22 cellular contexts compared by ENCODE assay signal in the genomic region with DNA sequence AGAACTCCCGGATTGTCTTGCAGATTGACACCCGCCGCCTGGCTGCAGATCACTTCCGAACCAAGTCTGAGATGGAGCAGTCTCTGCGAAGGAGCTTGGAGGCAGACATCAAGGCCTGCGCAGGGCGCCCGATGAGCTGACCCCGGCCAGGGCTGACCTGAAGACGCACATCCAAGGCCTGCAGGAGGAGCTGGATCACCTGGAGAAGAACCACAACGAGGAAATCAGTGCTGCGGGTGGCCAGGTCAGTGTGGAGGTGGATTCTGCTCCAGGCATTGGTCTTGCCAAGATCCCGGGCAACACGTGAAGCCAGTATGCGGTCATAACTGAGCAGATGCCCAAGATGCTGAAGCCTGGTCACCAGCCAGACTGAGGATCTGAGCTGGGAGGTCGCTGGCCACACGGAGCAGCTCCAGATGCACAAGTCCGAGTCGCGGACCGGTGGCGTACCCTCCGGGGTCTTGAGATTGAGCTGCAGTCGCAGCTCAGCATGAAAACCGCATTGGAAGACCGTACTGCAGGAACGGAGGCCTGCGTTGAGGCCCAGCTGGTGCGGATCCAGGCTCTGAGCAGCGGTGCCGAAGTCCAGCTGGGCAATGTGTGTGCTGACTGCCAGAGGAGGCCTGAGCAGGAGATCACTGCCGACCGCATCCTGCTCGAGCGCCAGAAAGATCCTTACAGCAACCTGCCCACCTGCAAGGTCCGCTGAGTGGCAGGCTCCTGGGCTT. TPM values are rescaled to one million over a fixed set of nuclear protein-coding genes. Genes with fewer than 3 reads are reported as not detected.
A peak's percentile ranks its signal among the peaks of the same experiment; 100 is the strongest.
DNase-seq lines count a peak whose midpoint lies in the region; ATAC-seq and TF ChIP-seq lines count a peak whose summit lies in the region.
"Had no signal": no experiment of that assay in that cellular context is flagged by ENCODE, and none has a peak within 500 bp of the region (broad histone marks: within the 10 kb centered on the region; RNA-seq: fewer than 3 reads in every experiment).

No MANE protein-coding gene starts in this region.

- H3K27ac Mint-ChIP-seq in central memory CD8-positive, alpha-beta T cell (ENCODE audit: low read depth), result peak overlapping the region; percentile 44
- H3K27ac Mint-ChIP-seq: CD4-positive, alpha-beta T cell; HFFc6 had no signal

- H3K9me3 Mint-ChIP-seq in central memory CD8-positive, alpha-beta T cell, result no peaks in the 10 kb centered on the region

- no peak for ATAC-seq in central memory CD8-positive, alpha-beta T cell (replicated peaks; ENCODE audit: extremely low read depth, poor library complexity, severe bottlenecking)
- ATAC-seq: HCT116, K562 had no signal

- H3K9ac ChIP-seq in liver (ENCODE audit: low read depth in 1 of 2, low read length in 2 of 2), result peak overlapping the region in 1 of 2 donors; percentile 87
- H3K9ac ChIP-seq: GM23248 had no signal

- peaks cover 14% of the 10 kb centered on the region for H3K4me1 Mint-ChIP-seq in central memory CD8-positive, alpha-beta T cell

- H3K36me3 ChIP-seq in liver (ENCODE audit: control insufficient read depth in 4 of 4, insufficient read depth in 3 of 4, low read depth in 1 of 4, low read length in 3 of 4) (no peaks in the 10 kb centered on the region), spleen (peaks cover 0 to 10% (median 0%) of the 10 kb centered on the region in 6 donors), WERI-Rb-1 (no peaks in the 10 kb centered on the region)

- TF ChIP-seq CTCF in liver (IDR thresholded peaks at IDR 0.05; ENCODE audit: low read depth, low read length, missing input control), result no peak
- TF ChIP-seq CTCF in spleen (IDR thresholded peaks at IDR 0.05 in 8 of 11, conservative IDR thresholded peaks at IDR 0.05 in 3 of 11), result no peak
- no peak for TF ChIP-seq CTCF in WERI-Rb-1 (IDR thresholded peaks at IDR 0.05; ENCODE audit: low read depth, low read length)

- H3K4me1 ChIP-seq in liver (ENCODE audit: control insufficient read depth in 4 of 4, insufficient read depth in 4 of 4, low read length in 3 of 4), result peaks cover 0 to 37% (median 20%) of the 10 kb centered on the region in 4 donors
- H3K4me1 ChIP-seq in spleen, result peaks cover 0 to 16% (median 7%) of the 10 kb centered on the region in 6 donors

- DNase-seq in ELF-1 (ENCODE audit: low read depth, low spot score), result peak; percentile 3
- DNase-seq in central memory CD8-positive, alpha-beta T cell (ENCODE audit: low spot score in 2 of 2), result no peak
- peak; percentile 72 for DNase-seq in spleen
- no peak for DNase-seq in putamen (ENCODE audit: low spot score)
- DNase-seq in WERI-Rb-1, result no peak
- DNase-seq in stimulated activated CD4-positive, alpha-beta T cell treated with anti-CD3 and anti-CD28 coated beads, Interleukin-15, amount 100 ng/mL, for 24 hours, result no peak
- DNase-seq in stimulated activated naive CD4-positive, alpha-beta T cell treated with Interleukin-2 at 50 U/mL for 16 hours (lab: John Stamatoyannopoulos, UW), result no peak
- DNase-seq: ACHN; AML-193; CD4-positive, alpha-beta T cell; DMS153; DMS79; GF-D8; GM23248; HFFc6; IMR-90 had no signal

- WGBS in liver, result 43% methylated on average over 36 of the region's 36 CpGs
- WGBS in spleen, 5 donors, result 91 to 97% (median 95%) methylated on average over 33 to 36 of the region's 36 CpGs

- TF ChIP-seq RAD21 in liver (IDR thresholded peaks at IDR 0.05), result no peak

- H3K36me3 Mint-ChIP-seq in central memory CD8-positive, alpha-beta T cell (ENCODE audit: insufficient read depth), result peaks cover 16% of the 10 kb centered on the region

- H3K4me3 Mint-ChIP-seq in central memory CD8-positive, alpha-beta T cell, result no peak overlapping the region
- H3K4me3 Mint-ChIP-seq: CD4-positive, alpha-beta T cell; HFFc6 had no signal

- intact Hi-C loops in spleen (cut with DNase I; ENCODE audit: low total_unique reads), result no loop called here

- H3K4me3 ChIP-seq in liver (ENCODE audit: low read depth in 1 of 3, low read length in 3 of 3) (peak overlapping the region; percentile 49 to 76 (median 56)), spleen (no peak overlapping the region), WERI-Rb-1 (ENCODE audit: low read depth, low read length) (no peak overlapping the region)
- H3K4me3 ChIP-seq: GM23248, K562 had no signal

- H3K27ac ChIP-seq in liver (ENCODE audit: low read depth in 1 of 2, low read length in 2 of 2) (peak overlapping the region; percentile 52 to 77), spleen (no peak overlapping the region), WERI-Rb-1 (no peak overlapping the region)
- H3K27ac ChIP-seq: C4-2B, GM23248, HL-60 had no signal

- H3K27me3 ChIP-seq in liver (ENCODE audit: control insufficient read depth in 4 of 4, insufficient read depth in 4 of 4, low read length in 3 of 4), result no peaks in the 10 kb centered on the region
- H3K27me3 ChIP-seq in spleen (replicated peaks in 1 of 7), result no peaks in the 10 kb centered on the region
- H3K27me3 ChIP-seq in WERI-Rb-1 (ENCODE audit: insufficient read depth, low read depth, severe bottlenecking), result peaks cover 5% of the 10 kb centered on the region

- H3K9me3 ChIP-seq in liver (ENCODE audit: control insufficient read depth in 4 of 4, low read length in 3 of 4) (no peaks in the 10 kb centered on the region), spleen (peaks cover 0 to 5% (median 0%) of the 10 kb centered on the region in 8 donors), WERI-Rb-1 (ENCODE audit: severe bottlenecking) (no peaks in the 10 kb centered on the region)

- H3K27me3 Mint-ChIP-seq in central memory CD8-positive, alpha-beta T cell, result no peaks in the 10 kb centered on the region
- H3K27me3 Mint-ChIP-seq: CD4-positive, alpha-beta T cell had no signal

- TF ChIP-seq POLR2A in spleen (IDR thresholded peaks at IDR 0.05), result no peak

TF ChIP-seq in liver, 16 proteins besides CTCF, POLR2A, EP300 and RAD21:
- TF ChIP-seq SP1 (IDR thresholded peaks at IDR 0.05), result no peak
- no peak for TF ChIP-seq ZBTB33 (IDR thresholded peaks at IDR 0.05)
- TF ChIP-seq GABPA (IDR thresholded peaks at IDR 0.05 in 1 of 2, conservative IDR thresholded peaks at IDR 0.05 in 1 of 2), result no peak
- no peak for TF ChIP-seq ATF3 (IDR thresholded peaks at IDR 0.05)
- TF ChIP-seq HNF4A (conservative IDR thresholded peaks at IDR 0.05), result peak in 1 of 2 donors; percentile 77
- no peak for TF ChIP-seq FOXA2 (IDR thresholded peaks at IDR 0.05)
- peak; percentile 36 for TF ChIP-seq REST (IDR thresholded peaks at IDR 0.05)
- TF ChIP-seq EGR1 (IDR thresholded peaks at IDR 0.05; ENCODE audit: low read depth in 2 of 2), result no peak
- TF ChIP-seq FOXA1 (IDR thresholded peaks at IDR 0.05), result no peak
- TF ChIP-seq JUND (IDR thresholded peaks at IDR 0.05), result peak in 1 of 2 donors; percentile 25
- peak in 1 of 2 donors; percentile 31 for TF ChIP-seq RXRA (IDR thresholded peaks at IDR 0.05)
- no peak for TF ChIP-seq YY1 (IDR thresholded peaks at IDR 0.05)
- TF ChIP-seq, protein P1, sequence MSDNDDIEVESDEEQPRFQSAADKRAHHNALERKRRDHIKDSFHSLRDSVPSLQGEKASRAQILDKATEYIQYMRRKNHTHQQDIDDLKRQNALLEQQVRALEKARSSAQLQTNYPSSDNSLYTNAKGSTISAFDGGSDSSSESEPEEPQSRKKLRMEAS (IDR thresholded peaks at IDR 0.05), result peak; percentile 32
- no peak for TF ChIP-seq TAF1 (conservative IDR thresholded peaks at IDR 0.05)
- TF ChIP-seq HNF4G (IDR thresholded peaks at IDR 0.05), result no peak
- TF ChIP-seq NR2F2 (IDR thresholded peaks at IDR 0.05), result no peak

RNA-seq across cellular contexts. Expression of gene A2M, which starts 12.4 kb away (rescaled TPM):
- total RNA-seq in liver (1,000 to 10,000 TPM; 1,731 to 2,199 TPM), spleen (100 to 1,000 TPM; 348 to 975 (median 429) TPM)
- polyA plus RNA-seq in liver (1,000 to 10,000 TPM; 1,904 to 2,622 TPM), spleen (10 to 100 TPM; 28.9 to 75.1 (median 61.5) TPM)
- total RNA-seq: CD4-positive, alpha-beta T cell; Daoy had no signal

Comparison
In these comparisons a context has a peak if more than half of its experiments do, and no peak if none do; other contexts are left out.
1. DNase-seq: peak in ELF-1 (single experiment) and spleen (single experiment); none in central memory CD8-positive, alpha-beta T cell (0 of 2), putamen (single experiment), WERI-Rb-1 (single experiment), stimulated activated CD4-positive, alpha-beta T cell treated with anti-CD3 and anti-CD28 coated beads, Interleukin-15, amount 100 ng/mL, for 24 hours (single experiment) and stimulated activated naive CD4-positive, alpha-beta T cell treated with Interleukin-2 at 50 U/mL for 16 hours (single experiment).
2. H3K27ac ChIP-seq: peak in liver (2 of 2); none in spleen (0 of 8) and WERI-Rb-1 (single experiment).
3. H3K4me3 ChIP-seq: peak in liver (3 of 3); none in spleen (0 of 8) and WERI-Rb-1 (single experiment).